ENCODE assay signal across 16 cellular contexts in the genomic region with DNA sequence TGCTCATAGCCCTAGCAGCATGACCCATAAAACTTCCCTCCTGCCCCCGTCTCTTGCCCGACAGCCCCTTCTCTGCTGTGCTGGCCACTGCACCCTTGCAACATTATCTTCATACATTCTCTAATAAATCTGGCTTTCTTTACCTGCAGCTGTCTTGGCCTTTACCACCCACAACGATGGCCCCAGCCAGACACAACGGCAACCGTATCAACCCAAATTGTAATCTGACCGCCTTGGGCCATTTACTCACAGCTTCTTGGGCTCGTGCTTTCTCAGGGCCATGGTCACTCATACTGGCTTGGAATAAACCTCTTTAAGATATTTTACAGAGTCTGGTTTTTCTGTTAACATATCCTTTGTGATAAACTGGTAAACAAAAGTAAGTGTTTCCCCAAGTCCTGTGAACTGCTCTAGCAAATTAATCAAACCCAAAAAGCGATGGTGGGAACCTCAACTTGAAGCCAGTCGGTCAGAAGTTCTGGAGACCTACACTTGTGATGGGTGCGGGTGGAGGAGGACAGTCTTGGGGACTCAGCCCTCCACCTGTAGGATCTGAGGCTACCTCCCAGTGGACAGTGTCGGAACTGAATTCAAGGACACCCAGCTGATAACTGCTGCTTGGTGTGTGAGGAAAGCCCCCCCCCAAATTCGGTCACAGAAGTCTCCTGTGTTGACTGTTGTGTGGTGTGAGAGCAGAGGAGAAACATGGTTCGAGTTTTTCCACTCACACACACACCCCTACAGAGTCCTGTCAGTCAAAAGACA.
DNase-seq lines count a peak whose midpoint lies in the region; ATAC-seq, FAIRE-seq and TF ChIP-seq lines count a peak whose summit lies in the region.
"Had no signal": no experiment of that assay in that cellular context is flagged by ENCODE, and none has a peak within 500 bp of the region (broad histone marks: within the 10 kb centered on the region; RNA-seq: fewer than 3 reads in every experiment).

No MANE protein-coding gene starts in this region.

- ATAC-seq in activated CD8-positive, alpha-beta T cell treated with anti-CD3 and anti-CD28 coated beads for 36 hours: peak; percentile 18
- no peak for ATAC-seq in activated CD8-positive, alpha-beta T cell treated with anti-CD3 and anti-CD28 coated beads, Interleukin-2, amount 10 ng/mL, durations not matched to agents 7 days and 5 days
- ATAC-seq in HCT116: peak; percentile 75
- ATAC-seq in pancreas: peak in 3 of 4 donors; percentile 19 to 49 (median 31)

- H3K4me2 ChIP-seq in HCT116 (ENCODE audit: low read length): no peak overlapping the region

- in situ Hi-C loops in astrocyte of the cerebellum (cut with HindIII; ENCODE audit: low sequenced_read_pairs): no loop called here

- peak; percentile 23 for DNase-seq in activated CD8-positive, alpha-beta T cell treated with anti-CD3 and anti-CD28 coated beads for 36 hours
- no peak for DNase-seq in activated CD8-positive, alpha-beta T cell treated with anti-CD3 and anti-CD28 coated beads, Interleukin-2, amount 10 ng/mL, durations not matched to agents 7 days and 5 days
- DNase-seq in HCT116 (ENCODE audit: low read depth, low spot score) (no peak), astrocyte of the cerebellum (ENCODE audit: low read depth) (no peak), pancreas (no peak), posterior vena cava (ENCODE audit: low spot score) (no peak), SW 1271 (lab: John Stamatoyannopoulos, UW) (no peak), COLO829 (ENCODE audit: low spot score) (no peak)
- DNase-seq: activated CD4-positive, alpha-beta T cell treated with anti-CD3 and anti-CD28 coated beads, Interleukin-2, amount 50 U/mL, for 1 hour; NCI-H1105; occipital lobe had no signal

- no peak overlapping the region for H3K27ac Mint-ChIP-seq in activated CD8-positive, alpha-beta T cell treated with anti-CD3 and anti-CD28 coated beads for 36 hours
- no peak overlapping the region for H3K27ac Mint-ChIP-seq in activated CD8-positive, alpha-beta T cell treated with anti-CD3 and anti-CD28 coated beads, Interleukin-2, amount 10 ng/mL, durations not matched to agents 7 days and 5 days
- H3K27ac Mint-ChIP-seq: activated T-cell treated with anti-CD3 and anti-CD28 coated beads, Interleukin-2, amount 50 U/mL, for 72 hours; stimulated activated memory B cell treated with anti-CD40 and anti-IgM and Interleukin-4, amounts not matched to agents 10 μg/mL and 1 μg/mL and 100 μg/mL, for 72 hours had no signal

- CTCF ChIA-PET in activated CD8-positive, alpha-beta T cell treated with anti-CD3 and anti-CD28 coated beads for 36 hours (lab: Charles Lee): interaction anchor here (1.0 to 6.3 kb wide), 38 partner anchors 8 to 394 kb away, joined by 3 to 89 read pairs (median 5); a partner anchor contains a TSS
- CTCF ChIA-PET in activated CD8-positive, alpha-beta T cell treated with anti-CD3 and anti-CD28 coated beads, Interleukin-2, amount 10 ng/mL, durations not matched to agents 7 days and 5 days (lab: Charles Lee): interaction anchor here (1.1 to 4.6 kb wide), 33 partner anchors 10 to 1229 kb away, joined by 3 to 154 read pairs (median 7); a partner anchor contains a TSS
- CTCF ChIA-PET in HCT116 (lab: Charles Lee): interaction anchor here (0.8 to 2.0 kb wide), 12 partner anchors 9 to 189 kb away, joined by 3 to 29 read pairs (median 6); no protein-coding TSS in a partner anchor

- RAD21 ChIA-PET in HCT116 (lab: Charles Lee; ENCODE audit: low non-redundant PET in 1 of 2, low total read pairs in 2 of 2, uncharacterized antibody in 2 of 2, unreplicated experiment in 2 of 2): interaction anchor here in 1 of 2 experiments (0.8 to 1.1 kb wide), 2 partner anchors 12 to 189 kb away, joined by 3 to 5 read pairs; no protein-coding TSS in a partner anchor

- H2AFZ ChIP-seq in HCT116 (ENCODE audit: low read depth, low read length, poor library complexity, severe bottlenecking): no peak overlapping the region

- H3K4me3 Mint-ChIP-seq in activated CD8-positive, alpha-beta T cell treated with anti-CD3 and anti-CD28 coated beads for 36 hours: no peak overlapping the region
- no peak overlapping the region for H3K4me3 Mint-ChIP-seq in activated CD8-positive, alpha-beta T cell treated with anti-CD3 and anti-CD28 coated beads, Interleukin-2, amount 10 ng/mL, durations not matched to agents 7 days and 5 days
- H3K4me3 Mint-ChIP-seq: activated T-cell treated with anti-CD3 and anti-CD28 coated beads, Interleukin-2, amount 50 U/mL, for 72 hours; stimulated activated memory B cell treated with anti-CD40 and anti-IgM and Interleukin-4, amounts not matched to agents 10 μg/mL and 1 μg/mL and 100 μg/mL, for 72 hours; T-cell had no signal

- H3K4me1 Mint-ChIP-seq in activated CD8-positive, alpha-beta T cell treated with anti-CD3 and anti-CD28 coated beads for 36 hours (ENCODE audit: low read depth): peaks cover 23% of the 10 kb centered on the region
- peaks cover 27% of the 10 kb centered on the region for H3K4me1 Mint-ChIP-seq in activated CD8-positive, alpha-beta T cell treated with anti-CD3 and anti-CD28 coated beads, Interleukin-2, amount 10 ng/mL, durations not matched to agents 7 days and 5 days (ENCODE audit: low read depth)

- POLR2A ChIA-PET in activated CD8-positive, alpha-beta T cell treated with anti-CD3 and anti-CD28 coated beads for 36 hours (lab: Charles Lee): interaction anchor here (0.6 kb wide), 1 partner anchor 104 kb away, joined by 3 read pairs; no protein-coding TSS in a partner anchor
- POLR2A ChIA-PET in activated CD8-positive, alpha-beta T cell treated with anti-CD3 and anti-CD28 coated beads, Interleukin-2, amount 10 ng/mL, durations not matched to agents 7 days and 5 days (lab: Charles Lee): interaction anchor here (1.4 kb wide), 1 partner anchor 18 kb away, joined by 8 read pairs; no protein-coding TSS in a partner anchor
- POLR2A ChIA-PET in HCT116 (lab: Charles Lee): no interaction called here

- no peak overlapping the region for H3K9ac ChIP-seq in HCT116 (ENCODE audit: low read length)

- TF ChIP-seq POLR2A in HCT116 (IDR thresholded peaks at IDR 0.05; ENCODE audit: borderline replicate concordance, extremely low read depth, insufficient read depth, insufficient read length): no peak

- H3K27ac ChIP-seq in HCT116 (ENCODE audit: low read depth, low read length): no peak overlapping the region
- H3K27ac ChIP-seq in pancreas: no peak overlapping the region
- H3K27ac ChIP-seq: colonic mucosa had no signal

- H3K27me3 ChIP-seq in HCT116 (ENCODE audit: insufficient read depth, low read length) (no peaks in the 10 kb centered on the region), pancreas (no peaks in the 10 kb centered on the region)
- H3K27me3 ChIP-seq: colonic mucosa had no signal

- no peaks in the 10 kb centered on the region for H3K36me3 Mint-ChIP-seq in activated CD8-positive, alpha-beta T cell treated with anti-CD3 and anti-CD28 coated beads for 36 hours (ENCODE audit: low read depth)
- no peaks in the 10 kb centered on the region for H3K36me3 Mint-ChIP-seq in activated CD8-positive, alpha-beta T cell treated with anti-CD3 and anti-CD28 coated beads, Interleukin-2, amount 10 ng/mL, durations not matched to agents 7 days and 5 days (ENCODE audit: low read depth)
- H3K36me3 Mint-ChIP-seq: stimulated activated memory B cell treated with anti-CD40 and anti-IgM and Interleukin-4, amounts not matched to agents 10 μg/mL and 1 μg/mL and 100 μg/mL, for 72 hours; T-cell had no signal

- H3K9me3 Mint-ChIP-seq in activated CD8-positive, alpha-beta T cell treated with anti-CD3 and anti-CD28 coated beads for 36 hours: no peaks in the 10 kb centered on the region
- H3K9me3 Mint-ChIP-seq in activated CD8-positive, alpha-beta T cell treated with anti-CD3 and anti-CD28 coated beads, Interleukin-2, amount 10 ng/mL, durations not matched to agents 7 days and 5 days (ENCODE audit: insufficient read depth): no peaks in the 10 kb centered on the region
- H3K9me3 Mint-ChIP-seq: activated T-cell treated with anti-CD3 and anti-CD28 coated beads, Interleukin-2, amount 50 U/mL, for 72 hours; stimulated activated memory B cell treated with anti-CD40 and anti-IgM and Interleukin-4, amounts not matched to agents 10 μg/mL and 1 μg/mL and 100 μg/mL, for 72 hours; T-cell had no signal

- TF ChIP-seq RAD21 in HCT116 (IDR thresholded peaks at IDR 0.05; ENCODE audit: low read depth): 0 out of 2 replicates have a peak, but pooled peaks have one; percentile 7

- FAIRE-seq in pancreas (lab: Jason Lieb, UNC): no peak
- FAIRE-seq: H54 had no signal

- BruUV-seq in HCT116 (replicated peaks; lab: Mats Ljungman, UMichigan): no TSS peak

- H3K4me3 ChIP-seq in HCT116 (replicated peaks in 1 of 2; ENCODE audit: low read depth in 1 of 2, low read length in 2 of 2) (no peak overlapping the region), astrocyte of the cerebellum (ENCODE audit: low read depth, low read length) (no peak overlapping the region), pancreas (no peak overlapping the region)
- H3K4me3 ChIP-seq: colonic mucosa had no signal

- H4K20me1 ChIP-seq in HCT116 (ENCODE audit: insufficient read depth): no peaks in the 10 kb centered on the region

- H3K36me3 ChIP-seq in HCT116 (ENCODE audit: control insufficient read depth in 1 of 2, insufficient read depth in 2 of 2, low read length in 2 of 2) (no peaks in the 10 kb centered on the region), pancreas (peaks cover 0 to 9% (median 0%) of the 10 kb centered on the region in 3 donors)
- H3K36me3 ChIP-seq: colonic mucosa had no signal

- no peaks in the 10 kb centered on the region for H3K79me2 ChIP-seq in HCT116 (ENCODE audit: insufficient read depth, low read length)

- no peaks in the 10 kb centered on the region for H3K9me2 ChIP-seq in HCT116 (ENCODE audit: insufficient read depth)

- H3K27me3 Mint-ChIP-seq in activated CD8-positive, alpha-beta T cell treated with anti-CD3 and anti-CD28 coated beads for 36 hours: no peaks in the 10 kb centered on the region
- H3K27me3 Mint-ChIP-seq in activated CD8-positive, alpha-beta T cell treated with anti-CD3 and anti-CD28 coated beads, Interleukin-2, amount 10 ng/mL, durations not matched to agents 7 days and 5 days (ENCODE audit: low read depth): no peaks in the 10 kb centered on the region
- H3K27me3 Mint-ChIP-seq: stimulated activated memory B cell treated with anti-CD40 and anti-IgM and Interleukin-4, amounts not matched to agents 10 μg/mL and 1 μg/mL and 100 μg/mL, for 72 hours; T-cell had no signal

- no peak for TF ChIP-seq CTCF in activated CD8-positive, alpha-beta T cell treated with anti-CD3 and anti-CD28 coated beads for 36 hours (IDR thresholded peaks at IDR 0.05)
- TF ChIP-seq CTCF in HCT116 (IDR thresholded peaks at IDR 0.05 in 2 of 3, conservative IDR thresholded peaks at IDR 0.05 in 1 of 3; ENCODE audit: borderline replicate concordance in 1 of 3, insufficient read depth in 1 of 3, low read depth in 2 of 3, low read length in 2 of 3): peak in 2 of 3 experiments; percentile 21 to 25; a peak in 3 of 6 replicates
- peak; percentile 15 for TF ChIP-seq CTCF in astrocyte of the cerebellum (IDR thresholded peaks at IDR 0.05; ENCODE audit: low read depth, low read length, missing control alignments)
- no peak for TF ChIP-seq CTCF in pancreas (IDR thresholded peaks at IDR 0.05)

- intact Hi-C loops in activated CD8-positive, alpha-beta T cell treated with anti-CD3 and anti-CD28 coated beads for 36 hours (cut with micrococcal nuclease): loop anchor here (1.0 to 10.0 kb wide), 2 partner anchors 95 to 189 kb away; no protein-coding TSS in a partner anchor
- intact Hi-C loops in HCT116 (cut with micrococcal nuclease): loop anchor here (1.0 to 2.0 kb wide), 2 partner anchors 95 to 190 kb away; a partner anchor contains a TSS
- intact Hi-C loops in pancreas (cut with DNase I): loop anchor here in 2 of 3 donors (10.0 kb wide), 2 partner anchors 99 to 189 kb away; a partner anchor contains a TSS
- intact Hi-C loops in posterior vena cava (cut with DNase I): loop anchor here in 1 of 2 donors (10.0 kb wide), 1 partner anchor 1919 kb away; no protein-coding TSS in a partner anchor

- WGBS in pancreas, 2 donors: 77 to 78% methylated on average over 13 of the region's 13 CpGs

- H3K4me1 ChIP-seq in HCT116 (ENCODE audit: control insufficient read depth in 1 of 2, insufficient read depth in 2 of 2, low read length in 2 of 2) (0 out of 4 replicates have a peak, but pooled peaks cover 0 to 3% of the 10 kb centered on the region in 2 experiments), pancreas (no peaks in the 10 kb centered on the region)
- H3K4me1 ChIP-seq: colonic mucosa had no signal

- no peaks in the 10 kb centered on the region for H3K9me3 ChIP-seq in HCT116 (ENCODE audit: control insufficient read depth in 1 of 2, insufficient read depth in 1 of 2, low read depth in 1 of 2, low read length in 2 of 2)
- H3K9me3 ChIP-seq in pancreas: no peaks in the 10 kb centered on the region
- H3K9me3 ChIP-seq: colonic mucosa had no signal

Comparison
In these comparisons a context has a peak if more than half of its experiments do, and no peak if none do; other contexts are left out.
1. CTCF ChIP-seq: peak in HCT116 (2 of 3) and astrocyte of the cerebellum (single experiment); none in activated CD8-positive, alpha-beta T cell treated with anti-CD3 and anti-CD28 coated beads for 36 hours (single experiment) and pancreas (0 of 4).